In genomic region chr9:113593682-113594281, GRCh38 we compare ENCODE assay signal across 7 cellular contexts.
DNase-seq lines count a peak whose midpoint lies in the region; ATAC-seq and TF ChIP-seq lines count a peak whose summit lies in the region.

No MANE protein-coding gene starts in this region.

- no peak for TF ChIP-seq CTCF in choroid plexus epithelial cell (conservative IDR thresholded peaks at IDR 0.05; ENCODE audit: low read depth, low read length)

- H3K4me3 ChIP-seq in choroid plexus epithelial cell (ENCODE audit: low read depth, low read length): peak overlapping the region; percentile 71
- H3K4me3 ChIP-seq in skeletal muscle satellite cell (ENCODE audit: low read length): peak overlapping the region; percentile 78

- H3K36me3 ChIP-seq in skeletal muscle satellite cell (ENCODE audit: insufficient read depth, low read length): peaks cover 26% of the 10 kb centered on the region

- no peaks in the 10 kb centered on the region for H3K27me3 ChIP-seq in skeletal muscle satellite cell (ENCODE audit: control insufficient read depth, insufficient read depth, low read length)

- ATAC-seq in GM18498 (IDR thresholded peaks at IDR 0.05; ENCODE audit: unreplicated experiment) (peak; percentile 71), HG02623 (IDR thresholded peaks at IDR 0.05; ENCODE audit: unreplicated experiment) (peak; percentile 45)

- DNase-seq in NOMO-1 treated with dmso at 0.1 percent for 144 hours (lab: John Stamatoyannopoulos, UW; ENCODE audit: unreplicated experiment) (peak; percentile 35), choroid plexus epithelial cell (ENCODE audit: low read depth) (peak; percentile 98), iris pigment epithelial cell (ENCODE audit: low read depth) (peak; percentile 97), NCI-H774 (lab: John Stamatoyannopoulos, UW) (no peak)

- peak overlapping the region; percentile 87 for H3K4me2 ChIP-seq in skeletal muscle satellite cell (ENCODE audit: low read length)

- no peaks in the 10 kb centered on the region for H3K9me3 ChIP-seq in skeletal muscle satellite cell (replicated peaks; ENCODE audit: low read length)

- H3K4me1 ChIP-seq in skeletal muscle satellite cell (ENCODE audit: control insufficient read depth, insufficient read depth, low read length): peaks cover 45% of the 10 kb centered on the region

- peak overlapping the region; percentile 93 for H3K9ac ChIP-seq in skeletal muscle satellite cell (ENCODE audit: low read depth, low read length)
